8 cellular contexts compared by ENCODE assay signal in genomic region chr7:87416682-87417587, GRCh38. TPM values are rescaled to one million over a fixed set of nuclear protein-coding genes. Genes with fewer than 3 reads are reported as not detected.
A peak's percentile ranks its signal among the peaks of the same experiment; 100 is the strongest.
DNase-seq lines count a peak whose midpoint lies in the region; ATAC-seq and TF ChIP-seq lines count a peak whose summit lies in the region.

No MANE protein-coding gene starts in this region.

- peak; percentile 85 for ATAC-seq in GM18867 (IDR thresholded peaks at IDR 0.05; ENCODE audit: unreplicated experiment)
- peak; percentile 69 for ATAC-seq in HG03280 (IDR thresholded peaks at IDR 0.05; ENCODE audit: unreplicated experiment)
- peak; percentile 63 for ATAC-seq in lung (ENCODE audit: insufficient read depth, low FRiP score)

- no peak overlapping the region for H3K4me3 Mint-ChIP-seq in activated CD4-positive, alpha-beta T cell treated with anti-CD3 and anti-CD28 coated beads, Interleukin-2, amount 10 ng/mL, durations not matched to agents 24 days and 14 days

- peak; percentile 21 for DNase-seq in AG04450 (ENCODE audit: low read depth, low spot score)
- peak; percentile 13 for DNase-seq in NCI-H524 treated with DMSO at 0.1 percent for 48 hours (lab: John Stamatoyannopoulos, UW)
- peak; percentile 91 for DNase-seq in activated CD4-positive, alpha-beta T cell treated with anti-CD3 and anti-CD28 coated beads, Interleukin-2, amount 10 ng/mL, durations not matched to agents 24 days and 14 days
- DNase-seq in dedifferentiated amniotic fluid mesenchymal stem cell (ENCODE audit: extremely low spot score): peak; percentile 75
- peak; percentile 50 for DNase-seq in lung (ENCODE audit: low spot score)
- DNase-seq in stimulated activated CD8-positive, alpha-beta memory T cell treated with anti-CD3 and anti-CD28 coated beads, Interleukin-4, amount 100 ng/mL, for 24 hours (ENCODE audit: low read depth): peak; percentile 33

- H3K27me3 ChIP-seq in AG04450 (ENCODE audit: control insufficient read depth, insufficient read depth, low read length) (no peaks in the 10 kb centered on the region), lung (ENCODE audit: control insufficient read depth, insufficient read depth) (no peaks in the 10 kb centered on the region)

- no peaks in the 10 kb centered on the region for H3K4me1 ChIP-seq in lung (ENCODE audit: control insufficient read depth in 2 of 2, insufficient read depth in 2 of 2, low read length in 2 of 2)

- POLR2A ChIA-PET in AG04450 (lab: Yijun Ruan, JAX): interaction anchor here (0.9 to 1.3 kb wide), 2 partner anchors 98 to 105 kb away, joined by 3 to 4 read pairs; no protein-coding TSS in a partner anchor

- H3K4me1 Mint-ChIP-seq in activated CD4-positive, alpha-beta T cell treated with anti-CD3 and anti-CD28 coated beads, Interleukin-2, amount 10 ng/mL, durations not matched to agents 24 days and 14 days: no peaks in the 10 kb centered on the region

- WGBS in lung, 2 donors: 52 to 57% methylated on average over 5 of the region's 5 CpGs

- no peak overlapping the region for H3K4me3 ChIP-seq in AG04450 (ENCODE audit: low read depth, low read length)
- no peak overlapping the region for H3K4me3 ChIP-seq in lung

- no peaks in the 10 kb centered on the region for H3K9me3 Mint-ChIP-seq in activated CD4-positive, alpha-beta T cell treated with anti-CD3 and anti-CD28 coated beads, Interleukin-2, amount 10 ng/mL, durations not matched to agents 24 days and 14 days

- H3K9me3 ChIP-seq in AG04450 (ENCODE audit: control insufficient read depth, insufficient read depth, low read length): no peaks in the 10 kb centered on the region
- H3K9me3 ChIP-seq in lung (ENCODE audit: control insufficient read depth in 2 of 2, insufficient read depth in 1 of 2, low read length in 1 of 2): no peaks in the 10 kb centered on the region

- TF ChIP-seq CTCF in AG04450 (IDR thresholded peaks at IDR 0.05; ENCODE audit: low read depth, low read length) (peak; percentile 69), lung (IDR thresholded peaks at IDR 0.05; ENCODE audit: control extremely low read depth, extremely low read depth) (peak; percentile 73)

- H3K27me3 Mint-ChIP-seq in activated CD4-positive, alpha-beta T cell treated with anti-CD3 and anti-CD28 coated beads, Interleukin-2, amount 10 ng/mL, durations not matched to agents 24 days and 14 days: peaks cover 5% of the 10 kb centered on the region

- intact Hi-C loops in activated CD4-positive, alpha-beta T cell treated with anti-CD3 and anti-CD28 coated beads, Interleukin-2, amount 10 ng/mL, durations not matched to agents 24 days and 14 days (cut with micrococcal nuclease): loop anchor here (1.0 to 5.0 kb wide), 2 partner anchors 105 to 490 kb away; no protein-coding TSS in a partner anchor

- no peaks in the 10 kb centered on the region for H3K36me3 Mint-ChIP-seq in activated CD4-positive, alpha-beta T cell treated with anti-CD3 and anti-CD28 coated beads, Interleukin-2, amount 10 ng/mL, durations not matched to agents 24 days and 14 days (ENCODE audit: low read depth)

- CTCF ChIA-PET in AG04450 (lab: Charles Lee): interaction anchor here (0.6 to 13.0 kb wide), 35 partner anchors 11 to 490 kb away, joined by 3 to 454 read pairs (median 4); partner anchors contain the start of gene CROT

- H3K27ac Mint-ChIP-seq in activated CD4-positive, alpha-beta T cell treated with anti-CD3 and anti-CD28 coated beads, Interleukin-2, amount 10 ng/mL, durations not matched to agents 24 days and 14 days: no peak overlapping the region

- H3K27ac ChIP-seq in AG04450 (ENCODE audit: low read depth, low read length): no peak overlapping the region
- H3K27ac ChIP-seq in lung (ENCODE audit: low read depth in 1 of 2, low read length in 1 of 2): no peak overlapping the region

- H3K36me3 ChIP-seq in lung (ENCODE audit: control insufficient read depth in 2 of 2, insufficient read depth in 2 of 2, low read length in 2 of 2): no peaks in the 10 kb centered on the region

RNA-seq across cellular contexts. Expression of gene ABCB4, which starts 58.5 kb away (rescaled TPM):
- polyA plus RNA-seq in AG04450 (2011; rRNA removed) (0.02 and 0.05 TPM in 2 replicates), lung (under 1 TPM; 0.08 to 0.41 TPM)
- not detected in 2 replicates for polyA minus RNA-seq in AG04450 (2011; rRNA and poly(A)+ RNA removed)
- total RNA-seq in activated CD4-positive, alpha-beta T cell treated with anti-CD3 and anti-CD28 coated beads, Interleukin-2, amount 10 ng/mL, durations not matched to agents 24 days and 14 days: not detected in 2 replicates
- total RNA-seq in lung: under 1 TPM; 0.25 to 0.68 TPM

Comparison
In these comparisons a context has a peak if more than half of its experiments do, and no peak if none do; other contexts are left out.
1. DNase-seq: peak in every context shown above with its lines; median percentile 91 in activated CD4-positive, alpha-beta T cell treated with anti-CD3 and anti-CD28 coated beads, Interleukin-2, amount 10 ng/mL, durations not matched to agents 24 days and 14 days; 75 in dedifferentiated amniotic fluid mesenchymal stem cell; 50 in lung; 33 in stimulated activated CD8-positive, alpha-beta memory T cell treated with anti-CD3 and anti-CD28 coated beads, Interleukin-4, amount 100 ng/mL, for 24 hours; 21 in AG04450; 13 in NCI-H524 treated with DMSO at 0.1 percent for 48 hours.